Comparison of ENCODE assay signal across 8 cellular contexts in genomic region chr21:37072988-37073416, GRCh38. TPM values are rescaled to one million over a fixed set of nuclear protein-coding genes. Genes with fewer than 3 reads are reported as not detected.
A peak's percentile ranks its signal among the peaks of the same experiment; 100 is the strongest.
DNase-seq lines count a peak whose midpoint lies in the region; ATAC-seq and TF ChIP-seq lines count a peak whose summit lies in the region.

TSS of gene PIGP (minus strand) at chr21:37073071. CDS start at chr21:37072515, 556 bp downstream.
TSS of gene TTC3 (plus strand) at chr21:37073254. CDS start at chr21:37087258, 14,004 bp downstream.

- H3K36me3 Mint-ChIP-seq in nephron progenitor cell (ENCODE audit: low read depth), result peaks cover 34% of the 10 kb centered on the region

- peaks cover 28% of the 10 kb centered on the region for H3K27me3 ChIP-seq in H7 (ENCODE audit: control insufficient read depth, insufficient read depth, low read length)

- no peaks in the 10 kb centered on the region for H3K27me3 Mint-ChIP-seq in nephron progenitor cell (ENCODE audit: low read depth, poor library complexity)
- no peaks in the 10 kb centered on the region for H3K27me3 Mint-ChIP-seq in stimulated activated naive CD8-positive, alpha-beta T cell treated with anti-CD3 and anti-CD28 coated beads, Interleukin-15, amount 100 ng/mL, for 72 hours

- peaks cover 15% of the 10 kb centered on the region for H3K9me3 Mint-ChIP-seq in nephron progenitor cell
- H3K9me3 Mint-ChIP-seq in stimulated activated naive CD8-positive, alpha-beta T cell treated with anti-CD3 and anti-CD28 coated beads, Interleukin-15, amount 100 ng/mL, for 72 hours, result no peaks in the 10 kb centered on the region

- peak within 1 kb of the TSS; percentile 95 for H3K4me3 Mint-ChIP-seq in nephron progenitor cell
- peak within 1 kb of the TSS; percentile 92 to 97 for H3K4me3 Mint-ChIP-seq in stimulated activated naive CD8-positive, alpha-beta T cell treated with anti-CD3 and anti-CD28 coated beads, Interleukin-15, amount 100 ng/mL, for 72 hours

- no peaks in the 10 kb centered on the region; the same call in 1 of the 2 replicates for H3K36me3 ChIP-seq in H7 (replicated peaks; ENCODE audit: control insufficient read depth, insufficient read depth, low read length)

- no peak for TF ChIP-seq CTCF in fibroblast of pulmonary artery (IDR thresholded peaks at IDR 0.05; ENCODE audit: low read length, missing control alignments)
- no peak for TF ChIP-seq CTCF in nephron progenitor cell (IDR thresholded peaks at IDR 0.05)

- H3K4me3 ChIP-seq in H7 (ENCODE audit: insufficient read depth, low read depth, low read length), result peak within 1 kb of the TSS; percentile 85
- H3K4me3 ChIP-seq in fibroblast of pulmonary artery (replicated peaks; ENCODE audit: low read depth, low read length), result peak within 1 kb of the TSS; percentile 76

- peak; percentile 84 for ATAC-seq in stimulated activated naive CD8-positive, alpha-beta T cell treated with anti-CD3 and anti-CD28 coated beads, Interleukin-15, amount 100 ng/mL, for 72 hours

- H3K27ac Mint-ChIP-seq in nephron progenitor cell, result peak within 1 kb of the TSS; percentile 98
- H3K27ac Mint-ChIP-seq in stimulated activated naive CD8-positive, alpha-beta T cell treated with anti-CD3 and anti-CD28 coated beads, Interleukin-15, amount 100 ng/mL, for 72 hours, result peak within 1 kb of the TSS; percentile 97 to 98

- peak; percentile 79 for TF ChIP-seq POLR2A in Raji (IDR thresholded peaks at IDR 0.05; ENCODE audit: insufficient read depth, low read depth, low read length)

- DNase-seq in Daoy (ENCODE audit: low read depth) (peak; percentile 99), H7 (peak; percentile 97), M059J (ENCODE audit: low read depth) (peak; percentile 93), fibroblast of pulmonary artery (ENCODE audit: low read depth) (peak; percentile 96), nephron progenitor cell (peak; percentile 99)
- peak; percentile 96 for DNase-seq in activated T-helper 9 cell treated with anti-CD3 and anti-CD28 coated beads, Interleukin-2, amount 50 U/mL, for 16 hours (ENCODE audit: low read depth)
- DNase-seq in stimulated activated naive CD8-positive, alpha-beta T cell treated with anti-CD3 and anti-CD28 coated beads, Interleukin-15, amount 100 ng/mL, for 72 hours, result peak; percentile 97

- peaks cover 45% of the 10 kb centered on the region for H3K4me1 Mint-ChIP-seq in nephron progenitor cell
- peaks cover 54% of the 10 kb centered on the region for H3K4me1 Mint-ChIP-seq in stimulated activated naive CD8-positive, alpha-beta T cell treated with anti-CD3 and anti-CD28 coated beads, Interleukin-15, amount 100 ng/mL, for 72 hours

RNA-seq across cellular contexts. Expression of gene PIGP, which starts in this region (rescaled TPM):
- total RNA-seq in Daoy (2014; rRNA removed; shearing (Covaris generic)), result 12.0 and 16.7 TPM in 2 replicates
- total RNA-seq in H7 (2014; rRNA removed; shearing (Covaris generic)), result 7.9 and 10.0 TPM in 2 replicates
- total RNA-seq in M059J (2014; rRNA removed; shearing (Covaris generic)), result 46.5 and 67.0 TPM in 2 replicates

RNA-seq across cellular contexts. Expression of gene TTC3, which starts in this region (rescaled TPM):
- 64.1 and 73.2 TPM in 2 replicates for total RNA-seq in Daoy (2014; rRNA removed; shearing (Covaris generic))
- 32.2 and 32.3 TPM in 2 replicates for total RNA-seq in H7 (2014; rRNA removed; shearing (Covaris generic))
- 86.1 and 95.6 TPM in 2 replicates for total RNA-seq in M059J (2014; rRNA removed; shearing (Covaris generic))

Comparison
In these comparisons a context has a peak if more than half of its experiments do, and no peak if none do; other contexts are left out.
1. Peak in every context shown above with its lines: DNase-seq, ATAC-seq and H3K4me3 ChIP-seq.